ENCODE assay signal across 8 cellular contexts in genomic region chr19:11528551-11529341, GRCh38. TPM values are rescaled to one million over a fixed set of nuclear protein-coding genes. Genes with fewer than 3 reads are reported as not detected.
A peak's percentile ranks its signal among the peaks of the same experiment; 100 is the strongest.
DNase-seq lines count a peak whose midpoint lies in the region; ATAC-seq and TF ChIP-seq lines count a peak whose summit lies in the region.

Gene ECSIT (minus strand): TSS chr19:11529134. CDS start chr19:11519170, 9,964 bp downstream.

- no peak for TF ChIP-seq EP300 in ovary (IDR thresholded peaks at IDR 0.05)

- peak; percentile 95 for ATAC-seq in HG02759 (IDR thresholded peaks at IDR 0.05; ENCODE audit: unreplicated experiment)
- peak; percentile 100 for ATAC-seq in Right ventricle myocardium inferior

- H3K27ac ChIP-seq in ovary (peak within 1 kb of the TSS; percentile 64 to 77), thyroid gland (peak within 1 kb of the TSS; percentile 51 to 86 (median 80))

- H3K4me1 ChIP-seq in ovary (ENCODE audit: insufficient read depth) = peaks cover 7% of the 10 kb centered on the region
- H3K4me1 ChIP-seq in thyroid gland = peaks cover 12 to 15% of the 10 kb centered on the region in 2 donors

- H3K4me3 ChIP-seq in ovary (peak within 1 kb of the TSS; percentile 85), thyroid gland (replicated peaks in 1 of 3) (peak within 1 kb of the TSS; percentile 68 to 79 (median 77))

- H3K27me3 ChIP-seq in ovary (no peaks in the 10 kb centered on the region), thyroid gland (no peaks in the 10 kb centered on the region)

- TF ChIP-seq POLR2A in GM10847 (IDR thresholded peaks at IDR 0.05; ENCODE audit: extremely low read depth, insufficient read length) = peak; percentile 41
- TF ChIP-seq POLR2A in ovary (IDR thresholded peaks at IDR 0.05) = peak; percentile 10
- TF ChIP-seq POLR2A in thyroid gland (IDR thresholded peaks at IDR 0.05) = peak in 1 of 2 donors; percentile 66

- 0% methylated on average over 44 to 47 of the region's 47 CpGs for WGBS in ovary, 3 donors
- WGBS in thyroid gland, 2 donors = 1 to 2% methylated on average over 29 to 31 of the region's 47 CpGs

- H3K9me3 ChIP-seq in ovary (no peaks in the 10 kb centered on the region), thyroid gland (no peaks in the 10 kb centered on the region)

- no peaks in the 10 kb centered on the region for H3K36me3 ChIP-seq in ovary
- H3K36me3 ChIP-seq in thyroid gland = no peaks in the 10 kb centered on the region

- TF ChIP-seq CTCF in ovary (IDR thresholded peaks at IDR 0.05) (peak in 1 of 3 donors; percentile 33), thyroid gland (IDR thresholded peaks at IDR 0.05) (no peak)

- DNase-seq in NCI-H1417 (lab: John Stamatoyannopoulos, UW) = peak; percentile 89 to 99 (median 98)
- peak; percentile 97 to 98 for DNase-seq in SW 1271 (lab: John Stamatoyannopoulos, UW)
- peak; percentile 88 for DNase-seq in activated naive CD8-positive, alpha-beta T cell treated with anti-CD3 and anti-CD28 coated beads, Interleukin-2, amount 50 U/mL, for 16 hours (ENCODE audit: low read depth, low spot score)
- DNase-seq in Right ventricle myocardium inferior (ENCODE audit: missing footprints) = peak; percentile 98
- peak; percentile 97 to 99 (median 97) for DNase-seq in ovary
- peak; percentile 99 for DNase-seq in thyroid gland

- intact Hi-C loops in Right ventricle myocardium inferior (cut with DNase I) = loop anchor here (1.0 kb wide), 1 partner anchor 23 kb away; the partner anchor contains the start of gene ZNF653
- intact Hi-C loops in ovary (cut with DNase I) = no loop called here
- intact Hi-C loops in thyroid gland (cut with DNase I) = no loop called here

RNA-seq across cellular contexts. Expression of gene ECSIT, which starts in this region (rescaled TPM):
- total RNA-seq in Right ventricle myocardium inferior = 172 TPM
- total RNA-seq in ovary = 10 to 100 TPM; 57.0 to 84.8 (median 58.2) TPM
- 10 to 100 TPM; 16.3 to 73.1 TPM for polyA plus RNA-seq in ovary
- 10 to 100 TPM; 36.5 to 77.5 (median 68.9) TPM for total RNA-seq in thyroid gland

Comparison
In these comparisons a context has a peak if more than half of its experiments do, and no peak if none do; other contexts are left out.
1. Peak in every context shown above with its lines: DNase-seq, ATAC-seq, H3K4me3 ChIP-seq and H3K27ac ChIP-seq.